In the genomic region with DNA sequence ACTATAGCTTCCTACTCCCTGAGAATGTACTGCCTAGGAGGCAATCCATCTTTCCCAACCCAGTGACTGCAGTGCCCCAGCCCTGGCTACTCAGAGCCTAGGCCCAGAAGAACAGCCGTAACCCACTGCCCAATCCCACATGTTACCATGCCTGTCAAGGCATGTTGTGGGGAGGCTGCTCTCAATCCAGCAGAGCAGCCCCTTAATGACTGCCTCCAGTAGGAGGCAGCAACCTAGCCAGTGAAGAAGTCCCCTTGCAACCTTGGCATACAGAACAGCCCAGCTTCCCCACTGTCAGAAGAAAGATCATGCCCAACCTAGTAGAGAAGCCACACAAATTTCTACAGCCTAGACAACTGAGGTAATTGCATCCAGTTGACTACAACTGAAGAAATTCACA, we compare ENCODE assay signal across 1 cellular context.
TF ChIP-seq lines count a peak whose summit lies in the region.

No MANE protein-coding gene starts in this region.

TF ChIP-seq in GM23338, 12 proteins besides CTCF, POLR2A, EP300 and RAD21 (continued from another document):
- TF ChIP-seq EZH2 (IDR thresholded peaks at IDR 0.05; ENCODE audit: low read depth, unreplicated experiment), result no peak
- no peak for TF ChIP-seq CREB1 (CRISPR knock-in tag; IDR thresholded peaks at IDR 0.05; ENCODE audit: low read depth)
